23 cellular contexts compared by ENCODE assay signal in the genomic region with DNA sequence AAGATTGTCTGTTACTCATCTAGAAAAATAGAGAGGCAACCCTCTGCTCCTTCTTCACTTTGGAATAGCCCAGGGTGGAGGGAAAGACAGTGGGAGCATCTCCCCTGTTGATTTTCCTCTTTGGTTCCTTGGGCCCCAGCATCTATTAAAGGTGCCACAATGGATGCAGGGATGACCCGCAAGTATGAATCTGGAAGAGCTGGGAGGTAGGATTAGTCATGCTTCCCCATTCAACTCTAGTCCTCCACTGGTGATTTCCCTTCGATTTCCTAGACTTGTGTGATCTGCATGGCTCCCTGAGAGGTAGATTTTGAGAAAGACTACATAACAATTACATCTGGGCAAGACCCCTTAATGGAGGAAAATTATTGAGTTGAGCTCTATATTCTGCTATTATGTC.
"Had no signal": no experiment of that assay in that cellular context is flagged by ENCODE, and none has a peak within 500 bp of the region (broad histone marks: within the 10 kb centered on the region; RNA-seq: fewer than 3 reads in every experiment).

No MANE protein-coding gene starts in this region.

- H3K4me2 ChIP-seq: neural progenitor cell, smooth muscle cell had no signal

- H3K27me3 ChIP-seq: neural progenitor cell, ovary, spleen, stomach, thyroid gland, tibial nerve, upper lobe of left lung, vagina had no signal

- H3K36me3 ChIP-seq: neural progenitor cell, ovary, spleen, stomach, thoracic aorta, thyroid gland, tibial nerve, upper lobe of left lung, vagina had no signal

- H3K9me3 ChIP-seq: thyroid gland had no signal

- H3K4me1 ChIP-seq: neural progenitor cell, parathyroid adenoma, psoas muscle, spleen, stomach, thyroid gland, tibial nerve, upper lobe of left lung, vagina had no signal

- ATAC-seq: natural killer cell; psoas muscle; right cardiac atrium; sciatic nerve; stimulated activated naive B cell treated with anti-CD40 and anti-IgM and Interleukin-4, amounts not matched to agents 10 μg/mL and 1 μg/mL and 100 μg/mL, for 72 hours had no signal

- H3K9ac ChIP-seq: neural progenitor cell, parathyroid adenoma had no signal

- FAIRE-seq: urothelium cell line had no signal

- H3K4me3 ChIP-seq: neural progenitor cell, ovary, psoas muscle, skin epidermis, smooth muscle cell, spleen, stomach, thoracic aorta, thyroid gland, tibial nerve, upper lobe of left lung, vagina had no signal

- H3K79me2 ChIP-seq: parathyroid adenoma had no signal

- H2AFZ ChIP-seq: parathyroid adenoma had no signal

- H3K27ac ChIP-seq: neural progenitor cell, ovary, parathyroid adenoma, psoas muscle, skin epidermis, spleen, stomach, thoracic aorta, thyroid gland, tibial nerve, upper lobe of left lung, vagina had no signal

- DNase-seq: natural killer cell; occipital lobe; ovary; posterior cingulate gyrus; psoas muscle; right cardiac atrium; spleen; stimulated activated CD4-positive, alpha-beta T cell treated with anti-CD3 and anti-CD28 coated beads, Interleukin-12 subunit alpha, Interleukin-12 subunit beta, amount 100 ng/mL, for 4 hours; stimulated activated CD4-positive, alpha-beta T cell treated with anti-CD3 and anti-CD28 coated beads, Interleukin-4, amount 100 ng/mL, for 1 hour; stimulated activated naive B cell treated with anti-CD40 and anti-IgM and Interleukin-4, amounts not matched to agents 10 μg/mL and 1 μg/mL and 100 μg/mL, for 72 hours; stimulated activated naive CD4-positive, alpha-beta T cell treated with Interleukin-2 at 50 U/mL for 16 hours; stomach; thyroid gland; upper lobe of left lung had no signal
